Comparison of ENCODE assay signal across 1 cellular context in the genomic region with DNA sequence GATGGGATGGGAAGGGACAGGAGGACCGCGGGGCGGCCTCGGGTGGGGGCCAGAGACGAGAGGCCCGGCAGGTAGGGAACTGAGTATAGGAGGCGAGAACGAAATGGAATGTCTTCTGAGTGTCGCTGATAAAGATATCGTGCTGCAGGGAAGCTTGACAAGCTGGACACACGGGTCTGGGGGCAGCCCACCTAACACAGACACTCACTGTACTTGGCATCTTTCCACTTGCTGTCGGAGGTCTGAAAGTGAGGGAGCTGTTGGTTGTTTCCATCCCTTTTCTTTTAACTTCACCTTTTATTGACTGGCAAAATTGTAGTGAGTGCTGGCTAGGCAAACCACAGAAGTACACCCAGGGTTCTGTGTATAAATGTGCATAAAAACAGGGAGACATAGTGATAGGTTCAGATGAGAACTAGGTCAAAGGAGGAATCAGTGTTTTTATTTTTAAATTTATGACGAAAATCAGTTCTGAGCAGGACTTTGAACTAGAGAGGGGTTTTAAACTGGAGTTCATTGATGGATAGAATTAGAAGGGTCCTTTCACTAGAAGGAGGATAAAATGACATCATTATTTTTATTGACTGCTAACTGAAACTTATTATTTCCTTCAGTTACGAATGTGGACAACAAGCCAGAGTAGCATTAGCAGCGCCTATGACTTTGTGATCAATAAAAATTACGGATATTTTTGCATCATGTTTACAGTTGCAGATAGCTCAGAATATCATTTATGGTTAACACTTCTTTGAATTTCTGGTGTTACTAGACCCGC.
TF ChIP-seq lines count a peak whose summit lies in the region.

No MANE protein-coding gene starts in this region.

TF ChIP-seq in IMR-90, 13 proteins besides CTCF, POLR2A, EP300 and RAD21:
- no peak for TF ChIP-seq SMC3 (IDR thresholded peaks at IDR 0.05; ENCODE audit: low read depth, low read length)
- TF ChIP-seq FOS (IDR thresholded peaks at IDR 0.05; ENCODE audit: low read depth, low read length) = no peak
- no peak for TF ChIP-seq CEBPB (IDR thresholded peaks at IDR 0.05; ENCODE audit: low read depth, low read length)
- no peak for TF ChIP-seq NFE2L2 (IDR thresholded peaks at IDR 0.05; ENCODE audit: low read depth, low read length)
- TF ChIP-seq, protein P1, sequence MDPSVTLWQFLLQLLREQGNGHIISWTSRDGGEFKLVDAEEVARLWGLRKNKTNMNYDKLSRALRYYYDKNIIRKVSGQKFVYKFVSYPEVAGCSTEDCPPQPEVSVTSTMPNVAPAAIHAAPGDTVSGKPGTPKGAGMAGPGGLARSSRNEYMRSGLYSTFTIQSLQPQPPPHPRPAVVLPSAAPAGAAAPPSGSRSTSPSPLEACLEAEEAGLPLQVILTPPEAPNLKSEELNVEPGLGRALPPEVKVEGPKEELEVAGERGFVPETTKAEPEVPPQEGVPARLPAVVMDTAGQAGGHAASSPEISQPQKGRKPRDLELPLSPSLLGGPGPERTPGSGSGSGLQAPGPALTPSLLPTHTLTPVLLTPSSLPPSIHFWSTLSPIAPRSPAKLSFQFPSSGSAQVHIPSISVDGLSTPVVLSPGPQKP (IDR thresholded peaks at IDR 0.05; ENCODE audit: borderline replicate concordance, low read depth, low read length) = no peak
- no peak for TF ChIP-seq MAFK (IDR thresholded peaks at IDR 0.05; ENCODE audit: low read depth, low read length)
- TF ChIP-seq MAZ (IDR thresholded peaks at IDR 0.05; ENCODE audit: borderline replicate concordance, low read depth, low read length) = no peak
- TF ChIP-seq RFX5 (IDR thresholded peaks at IDR 0.05; ENCODE audit: low read depth, low read length) = no peak
- TF ChIP-seq RCOR1 (IDR thresholded peaks at IDR 0.05; ENCODE audit: insufficient replicate concordance, low read length) = no peak
- no peak for TF ChIP-seq BHLHE40 (IDR thresholded peaks at IDR 0.05; ENCODE audit: low read depth, low read length)
- TF ChIP-seq, protein P2, sequence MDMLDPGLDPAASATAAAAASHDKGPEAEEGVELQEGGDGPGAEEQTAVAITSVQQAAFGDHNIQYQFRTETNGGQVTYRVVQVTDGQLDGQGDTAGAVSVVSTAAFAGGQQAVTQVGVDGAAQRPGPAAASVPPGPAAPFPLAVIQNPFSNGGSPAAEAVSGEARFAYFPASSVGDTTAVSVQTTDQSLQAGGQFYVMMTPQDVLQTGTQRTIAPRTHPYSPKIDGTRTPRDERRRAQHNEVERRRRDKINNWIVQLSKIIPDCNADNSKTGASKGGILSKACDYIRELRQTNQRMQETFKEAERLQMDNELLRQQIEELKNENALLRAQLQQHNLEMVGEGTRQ (IDR thresholded peaks at IDR 0.05; ENCODE audit: low read depth, low read length) = no peak
- TF ChIP-seq CHD1 (IDR thresholded peaks at IDR 0.05; ENCODE audit: low read depth, low read length) = no peak
- TF ChIP-seq MXI1 (IDR thresholded peaks at IDR 0.05; ENCODE audit: borderline replicate concordance, low read depth, low read length) = no peak
